8 cellular contexts compared by ENCODE assay signal in the genomic region with DNA sequence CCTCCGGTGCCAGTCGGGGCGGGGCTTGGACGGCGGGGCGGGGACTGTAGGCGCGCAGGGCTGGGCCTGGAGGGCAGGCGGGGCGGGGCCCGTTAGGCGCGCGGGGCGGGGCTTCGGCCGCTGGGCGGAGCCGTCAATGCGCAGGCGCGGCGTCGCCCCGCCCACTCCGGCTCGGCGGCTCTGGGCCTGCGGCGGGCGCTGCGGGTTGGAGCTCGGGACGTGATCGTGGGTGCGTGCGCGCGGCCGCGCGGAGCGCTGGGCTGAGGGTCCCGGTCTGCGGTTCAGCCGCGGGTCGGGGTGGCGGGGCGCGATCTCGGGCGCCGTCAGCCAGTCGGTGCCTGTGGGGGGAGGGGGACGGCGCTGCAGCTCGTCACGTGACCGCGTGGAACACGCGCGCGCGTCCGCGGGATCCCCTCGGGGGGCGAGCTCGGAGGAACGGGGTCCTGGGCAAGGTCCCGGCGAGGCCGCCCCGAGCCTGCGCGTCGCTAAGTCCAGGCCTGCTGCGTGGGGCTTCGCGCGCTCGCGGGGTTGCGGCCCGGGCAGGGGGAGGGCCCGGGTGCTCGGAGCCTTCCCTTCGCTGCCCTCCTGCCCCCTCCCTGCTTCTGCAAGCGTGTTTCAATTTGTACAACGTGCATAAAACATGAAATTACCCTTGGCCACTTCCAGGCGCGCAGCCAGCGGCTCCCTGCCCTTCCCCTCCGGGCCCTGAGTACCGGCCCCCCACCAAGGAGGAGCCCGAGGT. TPM values are rescaled to one million over a fixed set of nuclear protein-coding genes. Genes with fewer than 3 reads are reported as not detected.
DNase-seq lines count a peak whose midpoint lies in the region; ATAC-seq and TF ChIP-seq lines count a peak whose summit lies in the region.

TSS of gene D2HGDH (plus strand) at position 164 of the 742 bp plus-strand sequence. CDS start 595 bp downstream, outside the sequence.

- peak within 1 kb of the TSS; percentile 77 for H3K4me3 ChIP-seq in AG04450 (ENCODE audit: low read depth, low read length)

- POLR2A ChIA-PET in AG04450 (lab: Yijun Ruan, JAX): interaction anchor here (0.5 to 3.3 kb wide), 6 partner anchors 27 to 419 kb away, joined by 3 to 17 read pairs (median 5); partner anchors contain the start of genes DTYMK, HDLBP and ING5

- no peak for TF ChIP-seq CTCF in AG04450 (IDR thresholded peaks at IDR 0.05; ENCODE audit: low read depth, low read length)

- DNase-seq in AG04450 (ENCODE audit: low read depth, low spot score) (peak; percentile 36), NCI-H345 (lab: John Stamatoyannopoulos, UW) (peak; percentile 90), caudate nucleus (lab: John Stamatoyannopoulos, UW) (peak; percentile 27 to 94 (median 88)), iris pigment epithelial cell (ENCODE audit: low read depth) (peak; percentile 77)
- peak; percentile 84 to 97 (median 92) for DNase-seq in activated CD4-positive, CD25-positive, alpha-beta regulatory T cell (lab: John Stamatoyannopoulos, UW)
- peak; percentile 82 to 95 for DNase-seq in stimulated activated CD4-positive, alpha-beta T cell treated with anti-CD3 and anti-CD28 coated beads, Interleukin-12 subunit alpha, Interleukin-12 subunit beta, amount 100 ng/mL, for 24 hours (ENCODE audit: low read depth in 2 of 2)

- H3K27ac ChIP-seq in AG04450 (ENCODE audit: low read depth, low read length) (no peak within 1 kb of the TSS), caudate nucleus (ENCODE audit: low read depth, low read length) (peak within 1 kb of the TSS; percentile 93)

- ATAC-seq in GM18909 (IDR thresholded peaks at IDR 0.05; ENCODE audit: poor library complexity, unreplicated experiment): peak; percentile 77
- peak; percentile 77 for ATAC-seq in HG03159 (IDR thresholded peaks at IDR 0.05; ENCODE audit: unreplicated experiment)

- CTCF ChIA-PET in AG04450 (lab: Charles Lee): interaction anchor here (1.0 kb wide), 1 partner anchor 144 kb away, joined by 4 read pairs; no protein-coding TSS in a partner anchor

- H3K9me3 ChIP-seq in AG04450 (ENCODE audit: control insufficient read depth, insufficient read depth, low read length): no peaks in the 10 kb centered on the region; the same call in 1 of the 2 replicates

- H3K27me3 ChIP-seq in AG04450 (ENCODE audit: control insufficient read depth, insufficient read depth, low read length): no peaks in the 10 kb centered on the region

RNA-seq across cellular contexts. Expression of gene D2HGDH, which starts in this region (rescaled TPM):
- polyA plus RNA-seq in AG04450 (2011; rRNA removed): 7.3 and 9.5 TPM in 2 replicates
- polyA minus RNA-seq in AG04450 (2011; rRNA and poly(A)+ RNA removed): 7.5 and 9.9 TPM in 2 replicates

Comparison
In these comparisons a context has a peak if more than half of its experiments do, and no peak if none do; other contexts are left out.
1. DNase-seq: peak in every context shown above with its lines; median percentile 92 in activated CD4-positive, CD25-positive, alpha-beta regulatory T cell; 90 in NCI-H345; 88 in stimulated activated CD4-positive, alpha-beta T cell treated with anti-CD3 and anti-CD28 coated beads, Interleukin-12 subunit alpha, Interleukin-12 subunit beta, amount 100 ng/mL, for 24 hours; 88 in caudate nucleus; 77 in iris pigment epithelial cell; 36 in AG04450.